ENCODE assay signal across 1 cellular context in the genomic region with DNA sequence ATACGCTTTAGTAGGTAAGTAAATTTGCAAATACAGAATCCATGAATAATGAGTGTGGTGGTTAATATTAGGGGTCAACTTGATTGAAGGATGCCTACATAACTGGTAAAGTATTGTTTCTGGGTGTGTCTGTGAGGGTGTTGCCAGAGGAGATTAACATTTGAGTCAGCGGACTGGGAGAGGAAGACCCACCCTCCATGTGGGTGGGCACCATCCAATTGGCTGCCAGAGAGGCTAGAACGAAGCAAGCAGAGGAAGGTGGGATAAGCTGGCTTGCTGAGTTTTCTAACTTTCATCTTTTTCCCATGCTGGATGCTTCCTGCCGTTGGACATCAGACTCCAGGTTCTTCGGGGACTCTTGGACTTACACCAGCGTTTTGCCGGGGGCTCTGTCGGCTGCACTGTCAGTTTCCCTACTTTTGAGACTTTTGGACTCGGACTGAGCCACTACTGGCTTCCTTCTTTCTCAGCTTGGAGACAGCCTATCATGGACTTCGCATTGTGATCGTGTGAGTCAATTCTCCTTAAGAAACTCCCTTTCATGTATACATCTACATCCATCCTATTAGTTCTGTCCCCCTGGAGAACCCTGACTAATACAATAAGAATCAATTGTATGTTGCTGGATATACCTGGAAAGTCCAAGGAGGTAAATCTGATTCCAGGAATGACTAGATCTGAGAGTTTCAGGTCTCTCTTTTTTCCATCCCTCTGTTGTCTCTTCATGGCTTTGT.
TF ChIP-seq lines count a peak whose summit lies in the region.

No MANE protein-coding gene starts in this region.

TF ChIP-seq in HCT116, 20 proteins besides CTCF, POLR2A, EP300 and RAD21 (continued from another document):
- TF ChIP-seq, protein P1, sequence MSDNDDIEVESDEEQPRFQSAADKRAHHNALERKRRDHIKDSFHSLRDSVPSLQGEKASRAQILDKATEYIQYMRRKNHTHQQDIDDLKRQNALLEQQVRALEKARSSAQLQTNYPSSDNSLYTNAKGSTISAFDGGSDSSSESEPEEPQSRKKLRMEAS (IDR thresholded peaks at IDR 0.05), result no peak
- TF ChIP-seq, protein P2, sequence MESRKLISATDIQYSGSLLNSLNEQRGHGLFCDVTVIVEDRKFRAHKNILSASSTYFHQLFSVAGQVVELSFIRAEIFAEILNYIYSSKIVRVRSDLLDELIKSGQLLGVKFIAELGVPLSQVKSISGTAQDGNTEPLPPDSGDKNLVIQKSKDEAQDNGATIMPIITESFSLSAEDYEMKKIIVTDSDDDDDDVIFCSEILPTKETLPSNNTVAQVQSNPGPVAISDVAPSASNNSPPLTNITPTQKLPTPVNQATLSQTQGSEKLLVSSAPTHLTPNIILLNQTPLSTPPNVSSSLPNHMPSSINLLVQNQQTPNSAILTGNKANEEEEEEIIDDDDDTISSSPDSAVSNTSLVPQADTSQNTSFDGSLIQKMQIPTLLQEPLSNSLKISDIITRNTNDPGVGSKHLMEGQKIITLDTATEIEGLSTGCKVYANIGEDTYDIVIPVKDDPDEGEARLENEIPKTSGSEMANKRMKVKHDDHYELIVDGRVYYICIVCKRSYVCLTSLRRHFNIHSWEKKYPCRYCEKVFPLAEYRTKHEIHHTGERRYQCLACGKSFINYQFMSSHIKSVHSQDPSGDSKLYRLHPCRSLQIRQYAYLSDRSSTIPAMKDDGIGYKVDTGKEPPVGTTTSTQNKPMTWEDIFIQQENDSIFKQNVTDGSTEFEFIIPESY (IDR thresholded peaks at IDR 0.05; ENCODE audit: extremely low read depth, insufficient replicate concordance, low read length), result no peak
- TF ChIP-seq EGR1 (IDR thresholded peaks at IDR 0.05; ENCODE audit: low read depth) (no peak), FOSL1 (IDR thresholded peaks at IDR 0.05; ENCODE audit: low read depth) (no peak), POLR2AphosphoS5 (IDR thresholded peaks at IDR 0.05; ENCODE audit: low read depth, low read length) (no peak), TCF7L2 (IDR thresholded peaks at IDR 0.05; ENCODE audit: borderline replicate concordance, extremely low read depth, insufficient read depth, insufficient read length) (no peak), EZH2 (IDR thresholded peaks at IDR 0.05) (no peak), EZH2phosphoT487 (IDR thresholded peaks at IDR 0.05; ENCODE audit: borderline replicate concordance) (no peak), ZNF274 (IDR thresholded peaks at IDR 0.05; ENCODE audit: low read depth, low read length) (no peak), JUND (IDR thresholded peaks at IDR 0.05) (no peak), SRF (IDR thresholded peaks at IDR 0.05; ENCODE audit: low read depth) (no peak), ZFX (IDR thresholded peaks at IDR 0.05) (no peak), SIN3A (IDR thresholded peaks at IDR 0.05; ENCODE audit: low read depth) (no peak), ELF1 (IDR thresholded peaks at IDR 0.05; ENCODE audit: borderline replicate concordance, low read depth) (no peak), YY1 (IDR thresholded peaks at IDR 0.05; ENCODE audit: extremely low read depth, insufficient replicate concordance, low read depth, low read length) (no peak)
- TF ChIP-seq, protein P3, sequence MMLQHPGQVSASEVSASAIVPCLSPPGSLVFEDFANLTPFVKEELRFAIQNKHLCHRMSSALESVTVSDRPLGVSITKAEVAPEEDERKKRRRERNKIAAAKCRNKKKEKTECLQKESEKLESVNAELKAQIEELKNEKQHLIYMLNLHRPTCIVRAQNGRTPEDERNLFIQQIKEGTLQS (IDR thresholded peaks at IDR 0.05), result no peak
- TF ChIP-seq, protein P4, sequence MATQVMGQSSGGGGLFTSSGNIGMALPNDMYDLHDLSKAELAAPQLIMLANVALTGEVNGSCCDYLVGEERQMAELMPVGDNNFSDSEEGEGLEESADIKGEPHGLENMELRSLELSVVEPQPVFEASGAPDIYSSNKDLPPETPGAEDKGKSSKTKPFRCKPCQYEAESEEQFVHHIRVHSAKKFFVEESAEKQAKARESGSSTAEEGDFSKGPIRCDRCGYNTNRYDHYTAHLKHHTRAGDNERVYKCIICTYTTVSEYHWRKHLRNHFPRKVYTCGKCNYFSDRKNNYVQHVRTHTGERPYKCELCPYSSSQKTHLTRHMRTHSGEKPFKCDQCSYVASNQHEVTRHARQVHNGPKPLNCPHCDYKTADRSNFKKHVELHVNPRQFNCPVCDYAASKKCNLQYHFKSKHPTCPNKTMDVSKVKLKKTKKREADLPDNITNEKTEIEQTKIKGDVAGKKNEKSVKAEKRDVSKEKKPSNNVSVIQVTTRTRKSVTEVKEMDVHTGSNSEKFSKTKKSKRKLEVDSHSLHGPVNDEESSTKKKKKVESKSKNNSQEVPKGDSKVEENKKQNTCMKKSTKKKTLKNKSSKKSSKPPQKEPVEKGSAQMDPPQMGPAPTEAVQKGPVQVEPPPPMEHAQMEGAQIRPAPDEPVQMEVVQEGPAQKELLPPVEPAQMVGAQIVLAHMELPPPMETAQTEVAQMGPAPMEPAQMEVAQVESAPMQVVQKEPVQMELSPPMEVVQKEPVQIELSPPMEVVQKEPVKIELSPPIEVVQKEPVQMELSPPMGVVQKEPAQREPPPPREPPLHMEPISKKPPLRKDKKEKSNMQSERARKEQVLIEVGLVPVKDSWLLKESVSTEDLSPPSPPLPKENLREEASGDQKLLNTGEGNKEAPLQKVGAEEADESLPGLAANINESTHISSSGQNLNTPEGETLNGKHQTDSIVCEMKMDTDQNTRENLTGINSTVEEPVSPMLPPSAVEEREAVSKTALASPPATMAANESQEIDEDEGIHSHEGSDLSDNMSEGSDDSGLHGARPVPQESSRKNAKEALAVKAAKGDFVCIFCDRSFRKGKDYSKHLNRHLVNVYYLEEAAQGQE (IDR thresholded peaks at IDR 0.05; ENCODE audit: low read depth), result no peak
